ENCODE assay signal across 19 cellular contexts in the genomic region with DNA sequence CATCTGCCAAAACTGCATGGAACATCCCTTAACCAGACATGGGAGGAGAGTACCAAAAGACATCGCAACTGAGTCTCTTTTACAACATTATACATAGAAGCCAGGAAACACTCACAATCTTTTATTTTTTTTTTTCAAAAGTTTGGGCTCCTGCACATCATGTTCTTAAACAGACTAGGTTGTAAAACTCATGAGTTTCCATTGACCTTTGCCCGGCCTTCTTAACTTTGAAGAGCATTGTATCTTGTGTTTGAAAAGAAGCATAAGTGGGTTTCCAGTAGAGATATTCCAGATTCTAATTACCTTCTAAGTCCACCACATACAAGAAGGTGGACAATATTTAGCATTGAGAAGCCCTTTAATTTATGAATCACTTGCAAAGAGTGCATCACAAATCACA.
"Had no signal": no experiment of that assay in that cellular context is flagged by ENCODE, and none has a peak within 500 bp of the region (broad histone marks: within the 10 kb centered on the region; RNA-seq: fewer than 3 reads in every experiment).

No MANE protein-coding gene starts in this region.

- H3K27me3 ChIP-seq: SJSA1 had no signal

- H3K4me1 ChIP-seq: SJSA1 had no signal

- H3K9ac ChIP-seq: SK-N-SH had no signal

- H3K27ac ChIP-seq: SJSA1 had no signal

- H3K4me2 ChIP-seq: SK-N-SH had no signal

- H3K36me3 ChIP-seq: SJSA1 had no signal

- H3K9me3 ChIP-seq: SJSA1, SK-N-SH had no signal

- DNase-seq: KBM-7, MV-4-11, NCI-H1048, NCI-H1105 treated with DMSO at 0.1 percent for 48 hours, NCI-H1417 treated with DMSO at 0.1 percent for 48 hours, NCI-H146, NCI-H1694 treated with DMSO at 0.1 percent for 48 hours, NCI-H1930, NCI-H2081, NCI-H2107, NCI-H2227 treated with DMSO at 0.1 percent for 48 hours, NCI-H524, NCI-H526 treated with DMSO at 0.1 percent for 48 hours, NCI-H748 treated with DMSO at 0.1 percent for 48 hours, Right ventricle myocardium superior, RPMI8226, SIG-M5, SK-N-SH had no signal

- H3K4me3 ChIP-seq: SJSA1 had no signal
